In the genomic region with DNA sequence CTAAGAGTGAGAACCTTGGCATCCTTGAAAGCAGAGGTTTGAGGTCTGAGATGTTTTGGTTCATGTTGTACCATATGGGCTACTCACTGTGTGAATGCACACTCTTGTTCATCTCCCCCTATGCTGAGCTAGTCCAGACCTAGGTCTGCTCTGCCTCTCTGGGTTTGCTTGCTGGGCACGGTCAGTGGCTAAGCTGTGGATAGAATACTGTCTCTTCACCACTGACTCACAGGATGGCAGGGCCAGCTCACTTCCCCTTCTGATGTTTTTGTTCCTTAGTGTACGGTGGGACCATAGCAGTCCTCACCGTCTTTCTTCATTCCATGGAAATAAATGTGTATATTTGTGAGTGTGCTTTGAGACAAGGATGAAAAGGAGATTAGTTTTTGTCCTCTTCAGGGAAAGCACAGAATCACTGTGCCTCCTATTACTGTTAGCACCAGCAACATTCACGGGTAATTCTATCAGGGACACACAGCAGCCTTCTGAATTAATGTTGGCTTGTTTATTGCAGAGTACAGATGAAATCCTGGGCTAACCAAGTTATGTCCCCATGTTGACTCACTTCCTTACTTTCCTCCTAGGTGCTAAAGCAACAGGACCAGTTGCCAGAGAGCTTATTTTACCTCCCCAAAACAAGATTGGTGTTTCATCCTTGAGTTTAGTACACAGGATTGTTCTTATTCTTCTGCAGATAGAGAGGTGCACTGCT, we compare ENCODE assay signal across 9 cellular contexts. TPM values are rescaled to one million over a fixed set of nuclear protein-coding genes. Genes with fewer than 3 reads are reported as not detected.
DNase-seq lines count a peak whose midpoint lies in the region; ATAC-seq and TF ChIP-seq lines count a peak whose summit lies in the region.
"Had no signal": no experiment of that assay in that cellular context is flagged by ENCODE, and none has a peak within 500 bp of the region (broad histone marks: within the 10 kb centered on the region; RNA-seq: fewer than 3 reads in every experiment).

No MANE protein-coding gene starts in this region.

- no peaks in the 10 kb centered on the region for H3K36me3 ChIP-seq in colonic mucosa
- H3K36me3 ChIP-seq: transverse colon had no signal

- peak overlapping the region; percentile 27 for H3K4me3 Mint-ChIP-seq in T-helper 1 cell treated with Interleukin-12 subunit alpha and Interleukin-12 subunit beta and Interleukin-4 antibody, amounts not matched to agents 30 μg/mL and 1 μg/mL, for 36 hours
- peak overlapping the region; percentile 47 for H3K4me3 Mint-ChIP-seq in T-helper 17 cell
- H3K4me3 Mint-ChIP-seq in stimulated activated effector memory CD8-positive, alpha-beta T cell treated with anti-CD3 and anti-CD28 coated beads, Interleukin-12 subunit alpha, Interleukin-12 subunit beta, amount 100 ng/mL, for 72 hours, result peak overlapping the region; percentile 1

- intact Hi-C loops in colonic mucosa (cut with DNase I), result no loop called here

- no peak overlapping the region for H3K4me3 ChIP-seq in colonic mucosa
- H3K4me3 ChIP-seq: transverse colon had no signal

- H3K27ac Mint-ChIP-seq in T-helper 1 cell treated with Interleukin-12 subunit alpha and Interleukin-12 subunit beta and Interleukin-4 antibody, amounts not matched to agents 30 μg/mL and 1 μg/mL, for 36 hours, result peak overlapping the region; percentile 70
- peak overlapping the region; percentile 39 for H3K27ac Mint-ChIP-seq in T-helper 17 cell
- peak overlapping the region; percentile 43 for H3K27ac Mint-ChIP-seq in stimulated activated effector memory CD8-positive, alpha-beta T cell treated with anti-CD3 and anti-CD28 coated beads, Interleukin-12 subunit alpha, Interleukin-12 subunit beta, amount 100 ng/mL, for 72 hours

- H3K9ac ChIP-seq in colonic mucosa (ENCODE audit: low read depth in 2 of 2, low read length in 2 of 2), result no peak overlapping the region

- H3K27ac ChIP-seq in colonic mucosa, result no peak overlapping the region
- H3K27ac ChIP-seq: transverse colon had no signal

- TF ChIP-seq CTCF in colonic mucosa (IDR thresholded peaks at IDR 0.05), result no peak

- H3K4me1 ChIP-seq in colonic mucosa, result no peaks in the 10 kb centered on the region

- H3K36me3 Mint-ChIP-seq in T-helper 1 cell treated with Interleukin-12 subunit alpha and Interleukin-12 subunit beta and Interleukin-4 antibody, amounts not matched to agents 30 μg/mL and 1 μg/mL, for 36 hours (ENCODE audit: low read depth), result peaks cover 14% of the 10 kb centered on the region
- no peaks in the 10 kb centered on the region for H3K36me3 Mint-ChIP-seq in T-helper 17 cell (ENCODE audit: low read depth)
- no peaks in the 10 kb centered on the region for H3K36me3 Mint-ChIP-seq in stimulated activated effector memory CD8-positive, alpha-beta T cell treated with anti-CD3 and anti-CD28 coated beads, Interleukin-12 subunit alpha, Interleukin-12 subunit beta, amount 100 ng/mL, for 72 hours

- H3K4me1 Mint-ChIP-seq in T-helper 1 cell treated with Interleukin-12 subunit alpha and Interleukin-12 subunit beta and Interleukin-4 antibody, amounts not matched to agents 30 μg/mL and 1 μg/mL, for 36 hours (ENCODE audit: low read depth), result peaks cover 26% of the 10 kb centered on the region
- peaks cover 17% of the 10 kb centered on the region for H3K4me1 Mint-ChIP-seq in T-helper 17 cell
- peaks cover 19% of the 10 kb centered on the region for H3K4me1 Mint-ChIP-seq in stimulated activated effector memory CD8-positive, alpha-beta T cell treated with anti-CD3 and anti-CD28 coated beads, Interleukin-12 subunit alpha, Interleukin-12 subunit beta, amount 100 ng/mL, for 72 hours

- no peaks in the 10 kb centered on the region for H3K27me3 ChIP-seq in colonic mucosa
- H3K27me3 ChIP-seq: transverse colon had no signal

- H3K9me3 Mint-ChIP-seq in T-helper 1 cell treated with Interleukin-12 subunit alpha and Interleukin-12 subunit beta and Interleukin-4 antibody, amounts not matched to agents 30 μg/mL and 1 μg/mL, for 36 hours, result peaks cover 10% of the 10 kb centered on the region
- H3K9me3 Mint-ChIP-seq in stimulated activated effector memory CD8-positive, alpha-beta T cell treated with anti-CD3 and anti-CD28 coated beads, Interleukin-12 subunit alpha, Interleukin-12 subunit beta, amount 100 ng/mL, for 72 hours, result no peaks in the 10 kb centered on the region

- H3K27me3 Mint-ChIP-seq in T-helper 1 cell treated with Interleukin-12 subunit alpha and Interleukin-12 subunit beta and Interleukin-4 antibody, amounts not matched to agents 30 μg/mL and 1 μg/mL, for 36 hours (ENCODE audit: low read depth), result no peaks in the 10 kb centered on the region
- H3K27me3 Mint-ChIP-seq in T-helper 17 cell, result no peaks in the 10 kb centered on the region

- no peak for DNase-seq in T-helper 1 cell
- no peak for DNase-seq in T-helper 17 cell
- peak; percentile 30 for DNase-seq in globus pallidus (ENCODE audit: low spot score)
- no peak for DNase-seq in stimulated activated effector memory CD8-positive, alpha-beta T cell treated with anti-CD3 and anti-CD28 coated beads, Interleukin-12 subunit alpha, Interleukin-12 subunit beta, amount 100 ng/mL, for 72 hours (ENCODE audit: low spot score in 2 of 2)
- DNase-seq in colonic mucosa, result no peak
- DNase-seq: transverse colon had no signal

- H3K9me3 ChIP-seq in T-helper 17 cell (ENCODE audit: control insufficient read depth, low read length, poor library complexity, severe bottlenecking) (no peaks in the 10 kb centered on the region), colonic mucosa (no peaks in the 10 kb centered on the region)
- H3K9me3 ChIP-seq: transverse colon had no signal

- ATAC-seq in T-helper 17 cell, result peak; percentile 46
- peak; percentile 91 for ATAC-seq in stimulated activated effector memory CD8-positive, alpha-beta T cell treated with anti-CD3 and anti-CD28 coated beads, Interleukin-12 subunit alpha, Interleukin-12 subunit beta, amount 100 ng/mL, for 72 hours
- no peak for ATAC-seq in HG02798 (IDR thresholded peaks at IDR 0.05; ENCODE audit: poor library complexity, unreplicated experiment)
- ATAC-seq in HG03135 (IDR thresholded peaks at IDR 0.05; ENCODE audit: unreplicated experiment), result no peak

RNA-seq across cellular contexts. Expression of gene IVNS1ABP, which starts 56.9 kb away (rescaled TPM):
- total RNA-seq in T-helper 17 cell (100 to 1,000 TPM; 467 to 499 TPM), colonic mucosa (100 to 1,000 TPM in 1 of 2 donors, 10 to 100 TPM in 1; 87.2 to 141 TPM)

Comparison
In these comparisons a context has a peak if more than half of its experiments do, and no peak if none do; other contexts are left out.
1. ATAC-seq: peak in T-helper 17 cell (single experiment) and stimulated activated effector memory CD8-positive, alpha-beta T cell treated with anti-CD3 and anti-CD28 coated beads, Interleukin-12 subunit alpha, Interleukin-12 subunit beta, amount 100 ng/mL, for 72 hours (single experiment); none in HG02798 (single experiment) and HG03135 (single experiment).
2. Peak in every context shown above with its lines, with median percentiles within 50 percentile points of each other: H3K27ac Mint-ChIP-seq and H3K4me3 Mint-ChIP-seq.